1 cellular context compared by ENCODE assay signal in genomic region chr1:181142096-181143043, GRCh38.
TF ChIP-seq lines count a peak whose summit lies in the region.

No MANE protein-coding gene starts in this region.

TF ChIP-seq in IMR-90, 13 proteins besides CTCF, POLR2A, EP300 and RAD21 (continued from another document):
- TF ChIP-seq SMC3 (IDR thresholded peaks at IDR 0.05; ENCODE audit: low read depth, low read length) = peak; percentile 99
